Comparison of ENCODE assay signal across 12 cellular contexts in genomic region chr15:91186892-91187644, GRCh38.
A peak's percentile ranks its signal among the peaks of the same experiment; 100 is the strongest.
DNase-seq lines count a peak whose midpoint lies in the region; ATAC-seq, FAIRE-seq and TF ChIP-seq lines count a peak whose summit lies in the region.
"Had no signal": no experiment of that assay in that cellular context is flagged by ENCODE, and none has a peak within 500 bp of the region (broad histone marks: within the 10 kb centered on the region; RNA-seq: fewer than 3 reads in every experiment).

No MANE protein-coding gene starts in this region.

- ATAC-seq in A549 (no peak), GM23338 (peak; percentile 35; the same call in 1 of the 3 replicates), HG02642 (IDR thresholded peaks at IDR 0.05; ENCODE audit: poor library complexity, unreplicated experiment) (no peak), sciatic nerve (no peak)
- ATAC-seq: activated T-helper 17 cell treated with anti-CD3 and anti-CD28 coated beads, Interleukin-2, amount 50 U/mL, for 72 hours had no signal

- H3K79me2 ChIP-seq in GM23338 (replicated peaks; ENCODE audit: insufficient read depth) = no peaks in the 10 kb centered on the region

- intact Hi-C loops in sciatic nerve (cut with DNase I) = no loop called here

- H3K36me3 ChIP-seq in GM23338 (ENCODE audit: insufficient read depth) = no peaks in the 10 kb centered on the region

- no peaks in the 10 kb centered on the region for H3K27me3 ChIP-seq in GM23338 (ENCODE audit: insufficient read depth)

- H4K20me1 ChIP-seq in GM23338 (replicated peaks; ENCODE audit: insufficient read depth) = no peaks in the 10 kb centered on the region

- H3K4me3 ChIP-seq in A549 (no peak overlapping the region), GM23338 (no peak overlapping the region)

- H3K4me1 ChIP-seq in A549 = no peaks in the 10 kb centered on the region
- no peaks in the 10 kb centered on the region for H3K4me1 ChIP-seq in GM23338 (ENCODE audit: insufficient read depth)

- H3K36me3 Mint-ChIP-seq in GM23338 (ENCODE audit: low read depth) = no peaks in the 10 kb centered on the region

- H3K9me2 ChIP-seq in GM23338 (ENCODE audit: insufficient read depth) = no peaks in the 10 kb centered on the region

- no peak overlapping the region for H3K4me3 Mint-ChIP-seq in GM23338
- H3K4me3 Mint-ChIP-seq: activated T-helper 17 cell treated with anti-CD3 and anti-CD28 coated beads, Interleukin-2, amount 50 U/mL, for 72 hours; CD8-positive, alpha-beta memory T cell had no signal

- no peak for TF ChIP-seq POLR2A in A549 (IDR thresholded peaks at IDR 0.05; ENCODE audit: low read length)
- TF ChIP-seq POLR2A in erythroblast (IDR thresholded peaks at IDR 0.05; ENCODE audit: low read length) = no peak

- WGBS in A549 (ENCODE audit: missing lambda C conversion rate) = 17% methylated on average over 6 of the region's 6 CpGs

- no peak overlapping the region for H2AFZ ChIP-seq in GM23338

- H3K9me3 Mint-ChIP-seq in GM23338 = no peaks in the 10 kb centered on the region
- H3K9me3 Mint-ChIP-seq: activated T-helper 17 cell treated with anti-CD3 and anti-CD28 coated beads, Interleukin-2, amount 50 U/mL, for 72 hours; CD8-positive, alpha-beta memory T cell had no signal

- no peak for TF ChIP-seq RAD21 in A549 (conservative IDR thresholded peaks at IDR 0.05 in 1 of 2, IDR thresholded peaks at IDR 0.05 in 1 of 2)

- TF ChIP-seq CTCF in A549 (IDR thresholded peaks at IDR 0.05) (no peak), GM23338 (conservative IDR thresholded peaks at IDR 0.05; ENCODE audit: low read depth in 2 of 2) (no peak)

- TF ChIP-seq EP300 in A549 (IDR thresholded peaks at IDR 0.05) = no peak

- no peaks in the 10 kb centered on the region for H3F3A ChIP-seq in GM23338 (replicated peaks; ENCODE audit: low read depth)

- CTCF ChIA-PET in A549 (lab: Yijun Ruan, JAX) = interaction anchor here (0.8 kb wide), 1 partner anchor 31 kb away, joined by 3 read pairs; no protein-coding TSS in a partner anchor

- peak in 1 of 2 experiments; percentile 22 for DNase-seq in A549 (ENCODE audit: low read depth in 1 of 2, low spot score in 1 of 2)
- peak; percentile 67 for DNase-seq in GM23338 (ENCODE audit: low spot score)
- peak; percentile 49 for DNase-seq in RKO (ENCODE audit: low spot score)
- DNase-seq in erythroblast (lab: John Stamatoyannopoulos, UW) = peak; percentile 8 to 28
- DNase-seq in activated CD4-positive, CD25-positive, alpha-beta regulatory T cell treated with anti-CD3 and anti-CD28 coated beads, Interleukin-2, amount 50 U/mL, for 72 hours = no peak
- no peak for DNase-seq in NCI-H1048 (lab: John Stamatoyannopoulos, UW)
- DNase-seq in sciatic nerve (ENCODE audit: low spot score) = no peak
- DNase-seq: CD8-positive, alpha-beta memory T cell; occipital lobe had no signal

- peak; percentile 59 for FAIRE-seq in A549 (lab: Jason Lieb, UNC)
- FAIRE-seq: GM19239 had no signal

- no peak overlapping the region for H3K4me2 ChIP-seq in A549
- H3K4me2 ChIP-seq in GM23338 = no peak overlapping the region

- no peaks in the 10 kb centered on the region for H3K9me3 ChIP-seq in A549

- POLR2A ChIA-PET in A549 (lab: Yijun Ruan, JAX) = no interaction called here

- H3K4me1 Mint-ChIP-seq in GM23338 = no peaks in the 10 kb centered on the region
- H3K4me1 Mint-ChIP-seq: activated T-helper 17 cell treated with anti-CD3 and anti-CD28 coated beads, Interleukin-2, amount 50 U/mL, for 72 hours; CD8-positive, alpha-beta memory T cell had no signal

- H3K27me3 Mint-ChIP-seq in GM23338 (ENCODE audit: insufficient read depth, low read depth, poor library complexity) = peaks cover 1% of the 10 kb centered on the region

- H3K27ac ChIP-seq in A549 = no peak overlapping the region
- H3K27ac ChIP-seq in GM23338 (ENCODE audit: low read depth) = no peak overlapping the region

- H3K27ac Mint-ChIP-seq in GM23338 = no peak overlapping the region
- H3K27ac Mint-ChIP-seq: activated T-helper 17 cell treated with anti-CD3 and anti-CD28 coated beads, Interleukin-2, amount 50 U/mL, for 72 hours; CD8-positive, alpha-beta memory T cell had no signal

TF ChIP-seq in A549, 52 proteins besides CTCF, POLR2A, EP300 and RAD21:
- TF ChIP-seq RARB (CRISPR knock-in tag; IDR thresholded peaks at IDR 0.05) = no peak
- TF ChIP-seq REST (IDR thresholded peaks at IDR 0.05) = peak; percentile 93

TF ChIP-seq in GM23338, 12 proteins besides CTCF, POLR2A, EP300 and RAD21 (continues in another document):
- TF ChIP-seq EZH2 (IDR thresholded peaks at IDR 0.05; ENCODE audit: low read depth, unreplicated experiment) (no peak), ZNF114 (CRISPR knock-in tag; IDR thresholded peaks at IDR 0.05) (no peak), ZNF462 (CRISPR knock-in tag; IDR thresholded peaks at IDR 0.05) (no peak)

Comparison
In these comparisons a context has a peak if more than half of its experiments do, and no peak if none do; other contexts are left out.
1. DNase-seq: peak in GM23338 (single experiment), RKO (single experiment) and erythroblast (2 of 2); none in activated CD4-positive, CD25-positive, alpha-beta regulatory T cell treated with anti-CD3 and anti-CD28 coated beads, Interleukin-2, amount 50 U/mL, for 72 hours (single experiment), NCI-H1048 (single experiment) and sciatic nerve (single experiment).